In the genomic region with DNA sequence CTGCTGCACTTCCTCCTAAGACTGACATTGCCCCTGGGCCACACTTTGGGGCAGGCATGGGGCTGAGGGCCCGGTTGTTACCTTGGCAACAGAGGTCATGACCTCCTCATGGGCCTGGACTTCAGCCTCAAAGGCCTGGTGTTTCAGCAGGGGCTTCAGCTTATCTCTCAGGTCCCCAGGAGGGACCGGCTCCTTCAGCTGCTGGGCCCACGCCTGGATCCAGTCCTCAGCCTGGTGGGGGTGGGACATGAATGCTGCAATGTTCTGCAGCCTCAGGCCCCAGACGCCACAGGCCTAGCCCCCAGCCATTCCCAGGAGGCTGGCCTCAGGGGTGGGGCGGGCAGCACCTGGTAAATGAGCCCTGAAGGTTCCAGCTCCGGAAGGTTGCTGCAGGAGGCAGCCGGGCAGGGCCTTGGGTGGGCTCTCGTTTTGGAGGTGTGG, we compare ENCODE assay signal across 2 cellular contexts.
TF ChIP-seq lines count a peak whose summit lies in the region.

No MANE protein-coding gene starts in this region.

TF ChIP-seq in GM12878, 131 proteins besides CTCF, POLR2A, EP300 and RAD21:
- 0 out of 2 replicates have a peak, but pooled peaks have one; percentile 13 for TF ChIP-seq NR2F1 (conservative IDR thresholded peaks at IDR 0.05)
- TF ChIP-seq, protein P1, sequence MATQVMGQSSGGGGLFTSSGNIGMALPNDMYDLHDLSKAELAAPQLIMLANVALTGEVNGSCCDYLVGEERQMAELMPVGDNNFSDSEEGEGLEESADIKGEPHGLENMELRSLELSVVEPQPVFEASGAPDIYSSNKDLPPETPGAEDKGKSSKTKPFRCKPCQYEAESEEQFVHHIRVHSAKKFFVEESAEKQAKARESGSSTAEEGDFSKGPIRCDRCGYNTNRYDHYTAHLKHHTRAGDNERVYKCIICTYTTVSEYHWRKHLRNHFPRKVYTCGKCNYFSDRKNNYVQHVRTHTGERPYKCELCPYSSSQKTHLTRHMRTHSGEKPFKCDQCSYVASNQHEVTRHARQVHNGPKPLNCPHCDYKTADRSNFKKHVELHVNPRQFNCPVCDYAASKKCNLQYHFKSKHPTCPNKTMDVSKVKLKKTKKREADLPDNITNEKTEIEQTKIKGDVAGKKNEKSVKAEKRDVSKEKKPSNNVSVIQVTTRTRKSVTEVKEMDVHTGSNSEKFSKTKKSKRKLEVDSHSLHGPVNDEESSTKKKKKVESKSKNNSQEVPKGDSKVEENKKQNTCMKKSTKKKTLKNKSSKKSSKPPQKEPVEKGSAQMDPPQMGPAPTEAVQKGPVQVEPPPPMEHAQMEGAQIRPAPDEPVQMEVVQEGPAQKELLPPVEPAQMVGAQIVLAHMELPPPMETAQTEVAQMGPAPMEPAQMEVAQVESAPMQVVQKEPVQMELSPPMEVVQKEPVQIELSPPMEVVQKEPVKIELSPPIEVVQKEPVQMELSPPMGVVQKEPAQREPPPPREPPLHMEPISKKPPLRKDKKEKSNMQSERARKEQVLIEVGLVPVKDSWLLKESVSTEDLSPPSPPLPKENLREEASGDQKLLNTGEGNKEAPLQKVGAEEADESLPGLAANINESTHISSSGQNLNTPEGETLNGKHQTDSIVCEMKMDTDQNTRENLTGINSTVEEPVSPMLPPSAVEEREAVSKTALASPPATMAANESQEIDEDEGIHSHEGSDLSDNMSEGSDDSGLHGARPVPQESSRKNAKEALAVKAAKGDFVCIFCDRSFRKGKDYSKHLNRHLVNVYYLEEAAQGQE (IDR thresholded peaks at IDR 0.05; ENCODE audit: low read depth, low read length), result no peak

TF ChIP-seq in liver, 16 proteins besides CTCF, POLR2A, EP300 and RAD21:
- TF ChIP-seq RXRA (IDR thresholded peaks at IDR 0.05), result peak; percentile 14 to 34
- no peak for TF ChIP-seq SP1 (IDR thresholded peaks at IDR 0.05)
- peak; percentile 29 to 43 for TF ChIP-seq HNF4A (conservative IDR thresholded peaks at IDR 0.05)
